ENCODE assay signal across 16 cellular contexts in genomic region chr9:81431662-81432061, GRCh38.
DNase-seq lines count a peak whose midpoint lies in the region; ATAC-seq, FAIRE-seq and TF ChIP-seq lines count a peak whose summit lies in the region.
"Had no signal": no experiment of that assay in that cellular context is flagged by ENCODE, and none has a peak within 500 bp of the region (broad histone marks: within the 10 kb centered on the region; RNA-seq: fewer than 3 reads in every experiment).

No MANE protein-coding gene starts in this region.

- no peaks in the 10 kb centered on the region for H3K4me1 Mint-ChIP-seq in natural killer cell treated with Interleukin-12 subunit alpha and Interleukin-12 subunit beta and Interleukin-15 and Interleukin-18, amount 100 ng/mL, for 72 hours (ENCODE audit: low read depth in 2 of 2)
- H3K4me1 Mint-ChIP-seq: GM23338 had no signal

- H3K36me3 Mint-ChIP-seq in natural killer cell treated with Interleukin-12 subunit alpha and Interleukin-12 subunit beta and Interleukin-15 and Interleukin-18, amount 100 ng/mL, for 72 hours = peaks cover 11% of the 10 kb centered on the region
- H3K36me3 Mint-ChIP-seq: activated naive CD8-positive, alpha-beta T cell had no signal

- TF ChIP-seq CTCF in HFF-Myc (IDR thresholded peaks at IDR 0.05; ENCODE audit: low read depth, low read length, missing control alignments) = no peak

- H3K27ac Mint-ChIP-seq in natural killer cell treated with Interleukin-12 subunit alpha and Interleukin-12 subunit beta and Interleukin-15 and Interleukin-18, amount 100 ng/mL, for 72 hours = no peak overlapping the region
- H3K27ac Mint-ChIP-seq: activated naive CD8-positive, alpha-beta T cell; GM23338; type B pancreatic cell had no signal

- H3K9me3 Mint-ChIP-seq in natural killer cell treated with Interleukin-12 subunit alpha and Interleukin-12 subunit beta and Interleukin-15 and Interleukin-18, amount 100 ng/mL, for 72 hours = peaks cover 11% of the 10 kb centered on the region

- ATAC-seq in HG03175 (IDR thresholded peaks at IDR 0.05; ENCODE audit: unreplicated experiment) = no peak
- no peak for ATAC-seq in natural killer cell treated with Interleukin-12 subunit alpha and Interleukin-12 subunit beta and Interleukin-15 and Interleukin-18, amount 100 ng/mL, for 72 hours
- ATAC-seq: GM23338 had no signal

- no peak overlapping the region for H3K4me3 ChIP-seq in HFF-Myc (replicated peaks; ENCODE audit: low read depth, low read length)
- H3K4me3 ChIP-seq: BLaER1, coronary artery, GM23338 had no signal

- no peaks in the 10 kb centered on the region for H3K27me3 Mint-ChIP-seq in natural killer cell treated with Interleukin-12 subunit alpha and Interleukin-12 subunit beta and Interleukin-15 and Interleukin-18, amount 100 ng/mL, for 72 hours
- H3K27me3 Mint-ChIP-seq: activated naive CD8-positive, alpha-beta T cell; type B pancreatic cell had no signal

- TF ChIP-seq POLR2A in GM12892 (IDR thresholded peaks at IDR 0.05; ENCODE audit: low read depth, low read length) = no peak

- H3K4me3 Mint-ChIP-seq in natural killer cell treated with Interleukin-12 subunit alpha and Interleukin-12 subunit beta and Interleukin-15 and Interleukin-18, amount 100 ng/mL, for 72 hours = no peak overlapping the region
- H3K4me3 Mint-ChIP-seq: activated naive CD8-positive, alpha-beta T cell; GM23338; type B pancreatic cell had no signal

- no peak for FAIRE-seq in GM12892 (lab: Jason Lieb, UNC)

- peak; percentile 93 for DNase-seq in AG08395 (ENCODE audit: low spot score)
- peak; percentile 72 for DNase-seq in HFF-Myc (ENCODE audit: extremely low read depth, low read depth)
- peak; percentile 98 for DNase-seq in amniotic epithelial cell (ENCODE audit: low read depth)
- DNase-seq in glomerular visceral epithelial cell (ENCODE audit: extremely low spot score) = peak; percentile 63
- DNase-seq in GM12892 (ENCODE audit: insufficient read length) = no peak
- no peak for DNase-seq in natural killer cell treated with Interleukin-12 subunit alpha and Interleukin-12 subunit beta and Interleukin-15 and Interleukin-18, amount 100 ng/mL, for 72 hours (ENCODE audit: low spot score)
- no peak for DNase-seq in stimulated activated CD4-positive, alpha-beta T cell treated with anti-CD3 and anti-CD28 coated beads, Interleukin-4, amount 100 ng/mL, for 1 hour
- DNase-seq: activated T-cell treated with anti-CD3 and anti-CD28 coated beads for 4 hours, foreskin melanocyte, SW 1271 had no signal

Comparison
In these comparisons a context has a peak if more than half of its experiments do, and no peak if none do; other contexts are left out.
1. DNase-seq: peak in AG08395 (single experiment), HFF-Myc (single experiment), amniotic epithelial cell (single experiment) and glomerular visceral epithelial cell (single experiment); none in GM12892 (single experiment), natural killer cell treated with Interleukin-12 subunit alpha and Interleukin-12 subunit beta and Interleukin-15 and Interleukin-18, amount 100 ng/mL, for 72 hours (single experiment) and stimulated activated CD4-positive, alpha-beta T cell treated with anti-CD3 and anti-CD28 coated beads, Interleukin-4, amount 100 ng/mL, for 1 hour (single experiment).